8 cellular contexts compared by ENCODE assay signal in genomic region chr7:128937647-128938523, GRCh38. TPM values are rescaled to one million over a fixed set of nuclear protein-coding genes. Genes with fewer than 3 reads are reported as not detected.
A peak's percentile ranks its signal among the peaks of the same experiment; 100 is the strongest.
DNase-seq lines count a peak whose midpoint lies in the region; ATAC-seq and TF ChIP-seq lines count a peak whose summit lies in the region.

A gene with protein sequence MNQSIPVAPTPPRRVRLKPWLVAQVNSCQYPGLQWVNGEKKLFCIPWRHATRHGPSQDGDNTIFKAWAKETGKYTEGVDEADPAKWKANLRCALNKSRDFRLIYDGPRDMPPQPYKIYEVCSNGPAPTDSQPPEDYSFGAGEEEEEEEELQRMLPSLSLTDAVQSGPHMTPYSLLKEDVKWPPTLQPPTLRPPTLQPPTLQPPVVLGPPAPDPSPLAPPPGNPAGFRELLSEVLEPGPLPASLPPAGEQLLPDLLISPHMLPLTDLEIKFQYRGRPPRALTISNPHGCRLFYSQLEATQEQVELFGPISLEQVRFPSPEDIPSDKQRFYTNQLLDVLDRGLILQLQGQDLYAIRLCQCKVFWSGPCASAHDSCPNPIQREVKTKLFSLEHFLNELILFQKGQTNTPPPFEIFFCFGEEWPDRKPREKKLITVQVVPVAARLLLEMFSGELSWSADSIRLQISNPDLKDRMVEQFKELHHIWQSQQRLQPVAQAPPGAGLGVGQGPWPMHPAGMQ (plus strand): TSS chr7:128937927. CDS start chr7:128942082, 4,155 bp downstream.

- H3K4me3 ChIP-seq in Karpas-422 (ENCODE audit: low read length) (peak within 1 kb of the TSS; percentile 83), heart right ventricle (peak within 1 kb of the TSS; percentile 21 to 77 (median 56))

- peak within 1 kb of the TSS; percentile 47; the same call in 1 of the 2 replicates for H2AFZ ChIP-seq in Karpas-422 (ENCODE audit: low read length)

- H3K9me3 Mint-ChIP-seq in activated T-helper 1 cell treated with anti-CD3 and anti-CD28 coated beads, Interleukin-12 subunit alpha, Interleukin-12 subunit beta, Interleukin-2, Interleukin-4 antibody, amounts not matched to agents 30 ng/mL and 10 ng/mL and 1 ng/mL, durations not matched to agents 14 hours and 24 hours and 36 hours = peaks cover 3% of the 10 kb centered on the region
- no peaks in the 10 kb centered on the region for H3K9me3 Mint-ChIP-seq in progenitor cell of endocrine pancreas (ENCODE audit: low read depth)

- H3K9ac ChIP-seq in Karpas-422 (ENCODE audit: low read length) = peak within 1 kb of the TSS; percentile 75

- peak within 1 kb of the TSS; percentile 75 for H3K4me2 ChIP-seq in Karpas-422 (ENCODE audit: low read depth, low read length, poor library complexity, severe bottlenecking)

- intact Hi-C loops in activated T-helper 1 cell treated with anti-CD3 and anti-CD28 coated beads, Interleukin-12 subunit alpha, Interleukin-12 subunit beta, Interleukin-2, Interleukin-4 antibody, amounts not matched to agents 30 ng/mL and 10 ng/mL and 1 ng/mL, durations not matched to agents 14 hours and 24 hours and 36 hours (cut with micrococcal nuclease) = loop anchor here (2.0 kb wide), 1 partner anchor 17 kb away; no protein-coding TSS in a partner anchor
- intact Hi-C loops in heart right ventricle (cut with DNase I) = no loop called here

- TF ChIP-seq CTCF in heart right ventricle (IDR thresholded peaks at IDR 0.05) = no peak
- peak; percentile 4 for TF ChIP-seq CTCF in progenitor cell of endocrine pancreas (IDR thresholded peaks at IDR 0.05; ENCODE audit: unreplicated experiment)

- peak within 1 kb of the TSS; percentile 93 for H3K27ac Mint-ChIP-seq in activated T-helper 1 cell treated with anti-CD3 and anti-CD28 coated beads, Interleukin-12 subunit alpha, Interleukin-12 subunit beta, Interleukin-2, Interleukin-4 antibody, amounts not matched to agents 30 ng/mL and 10 ng/mL and 1 ng/mL, durations not matched to agents 14 hours and 24 hours and 36 hours
- H3K27ac Mint-ChIP-seq in progenitor cell of endocrine pancreas = no peak within 1 kb of the TSS

- H3K27me3 ChIP-seq in Karpas-422 (ENCODE audit: low read length) = 0 out of 2 replicates have a peak, but pooled peaks cover 3% of the 10 kb centered on the region
- H3K27me3 ChIP-seq in heart right ventricle = peaks cover 0 to 85% (median 50%) of the 10 kb centered on the region in 7 donors

- peaks cover 8% of the 10 kb centered on the region for H3K36me3 Mint-ChIP-seq in activated T-helper 1 cell treated with anti-CD3 and anti-CD28 coated beads, Interleukin-12 subunit alpha, Interleukin-12 subunit beta, Interleukin-2, Interleukin-4 antibody, amounts not matched to agents 30 ng/mL and 10 ng/mL and 1 ng/mL, durations not matched to agents 14 hours and 24 hours and 36 hours (ENCODE audit: low read depth)
- H3K36me3 Mint-ChIP-seq in progenitor cell of endocrine pancreas (ENCODE audit: insufficient read depth) = no peaks in the 10 kb centered on the region

- peaks cover 42% of the 10 kb centered on the region for H3K4me1 ChIP-seq in Karpas-422 (ENCODE audit: low read length)
- H3K4me1 ChIP-seq in heart right ventricle = peaks cover 0 to 72% (median 13%) of the 10 kb centered on the region in 9 donors

- peak in 5 of 8 donors; percentile 22 to 50 (median 37) for ATAC-seq in heart right ventricle
- no peak for ATAC-seq in HG02970 (IDR thresholded peaks at IDR 0.05; ENCODE audit: low FRiP score, unreplicated experiment)

- no peak within 1 kb of the TSS for H3K27ac ChIP-seq in Karpas-422 (ENCODE audit: low read length)
- H3K27ac ChIP-seq in heart right ventricle = peak within 1 kb of the TSS in 4 of 10 donors; percentile 40 to 89 (median 42)

- peak; percentile 66 for DNase-seq in activated CD8-positive, alpha-beta memory T cell treated with anti-CD3 and anti-CD28 coated beads for 24 hours
- no peak for DNase-seq in activated CD8-positive, alpha-beta memory T cell treated with anti-CD3 and anti-CD28 coated beads, Interleukin-2, amount 50 U/mL, for 4 hours
- peak; percentile 57 for DNase-seq in Karpas-422
- DNase-seq in activated T-helper 1 cell treated with anti-CD3 and anti-CD28 coated beads, Interleukin-12 subunit alpha, Interleukin-12 subunit beta, Interleukin-2, Interleukin-4 antibody, amounts not matched to agents 30 ng/mL and 10 ng/mL and 1 ng/mL, durations not matched to agents 14 hours and 24 hours and 36 hours (ENCODE audit: low spot score) = peak; percentile 18
- DNase-seq in heart right ventricle = peak in 1 of 2 donors; percentile 55
- peak; percentile 29 for DNase-seq in progenitor cell of endocrine pancreas (ENCODE audit: low spot score, unreplicated experiment)
- DNase-seq in stimulated activated CD4-positive, alpha-beta T cell treated with anti-CD3 and anti-CD28 coated beads, Interleukin-4, amount 100 ng/mL, for 1 hour = no peak

- H3K36me3 ChIP-seq in Karpas-422 (ENCODE audit: insufficient read depth, low read length) (no peaks in the 10 kb centered on the region), heart right ventricle (peaks cover 0 to 5% (median 0%) of the 10 kb centered on the region in 9 donors)

- no peaks in the 10 kb centered on the region for H3K79me2 ChIP-seq in Karpas-422 (ENCODE audit: low read length)

- H3K9me3 ChIP-seq in Karpas-422 (ENCODE audit: low read length) (no peaks in the 10 kb centered on the region), heart right ventricle (no peaks in the 10 kb centered on the region)

- 1 to 3% methylated on average over 76 to 82 of the region's 82 CpGs for WGBS in heart right ventricle, 2 donors

- H3K27me3 Mint-ChIP-seq in activated T-helper 1 cell treated with anti-CD3 and anti-CD28 coated beads, Interleukin-12 subunit alpha, Interleukin-12 subunit beta, Interleukin-2, Interleukin-4 antibody, amounts not matched to agents 30 ng/mL and 10 ng/mL and 1 ng/mL, durations not matched to agents 14 hours and 24 hours and 36 hours (ENCODE audit: insufficient read depth) = peaks cover 20% of the 10 kb centered on the region
- peaks cover 57% of the 10 kb centered on the region for H3K27me3 Mint-ChIP-seq in progenitor cell of endocrine pancreas

- peak within 1 kb of the TSS; percentile 96 for H3K4me3 Mint-ChIP-seq in activated T-helper 1 cell treated with anti-CD3 and anti-CD28 coated beads, Interleukin-12 subunit alpha, Interleukin-12 subunit beta, Interleukin-2, Interleukin-4 antibody, amounts not matched to agents 30 ng/mL and 10 ng/mL and 1 ng/mL, durations not matched to agents 14 hours and 24 hours and 36 hours
- peak within 1 kb of the TSS; percentile 70 for H3K4me3 Mint-ChIP-seq in progenitor cell of endocrine pancreas (ENCODE audit: low read depth)

- H3K4me1 Mint-ChIP-seq in activated T-helper 1 cell treated with anti-CD3 and anti-CD28 coated beads, Interleukin-12 subunit alpha, Interleukin-12 subunit beta, Interleukin-2, Interleukin-4 antibody, amounts not matched to agents 30 ng/mL and 10 ng/mL and 1 ng/mL, durations not matched to agents 14 hours and 24 hours and 36 hours (ENCODE audit: low read depth) = peaks cover 48% of the 10 kb centered on the region
- H3K4me1 Mint-ChIP-seq in progenitor cell of endocrine pancreas (ENCODE audit: low read depth) = peaks cover 4% of the 10 kb centered on the region

- no peaks in the 10 kb centered on the region for H4K20me1 ChIP-seq in Karpas-422 (ENCODE audit: insufficient read depth, low read depth, low read length)

- no peaks in the 10 kb centered on the region for H3K9me2 ChIP-seq in Karpas-422 (replicated peaks; ENCODE audit: insufficient read depth, low read length)

RNA-seq across cellular contexts. Expression of the gene that starts here (rescaled TPM):
- 7.8 and 11.5 TPM in 2 replicates for total RNA-seq in Karpas-422 (2014; rRNA removed; shearing (Covaris generic); ENCODE audit: low replicate concordance)
- 19.8 and 21.2 TPM in 2 replicates for total RNA-seq in activated T-helper 1 cell treated with anti-CD3 and anti-CD28 coated beads, Interleukin-12 subunit alpha, Interleukin-12 subunit beta, Interleukin-2, Interleukin-4 antibody, amounts not matched to agents 30 ng/mL and 10 ng/mL and 1 ng/mL, durations not matched to agents 14 hours and 24 hours and 36 hours
- total RNA-seq in heart right ventricle (1 to 10 TPM in 6 of 10 donors, under 1 TPM in 4; 0.46 to 6.6 (median 1.4) TPM), progenitor cell of endocrine pancreas (0.44 and 0.69 TPM in 2 replicates)
- polyA plus RNA-seq in heart right ventricle = 1 to 10 TPM; 1.3 to 2.8 TPM

Comparison
In these comparisons a context has a peak if more than half of its experiments do, and no peak if none do; other contexts are left out.
1. DNase-seq: peak in activated CD8-positive, alpha-beta memory T cell treated with anti-CD3 and anti-CD28 coated beads for 24 hours (single experiment), Karpas-422 (single experiment) and activated T-helper 1 cell treated with anti-CD3 and anti-CD28 coated beads, Interleukin-12 subunit alpha, Interleukin-12 subunit beta, Interleukin-2, Interleukin-4 antibody, amounts not matched to agents 30 ng/mL and 10 ng/mL and 1 ng/mL, durations not matched to agents 14 hours and 24 hours and 36 hours (single experiment); none in activated CD8-positive, alpha-beta memory T cell treated with anti-CD3 and anti-CD28 coated beads, Interleukin-2, amount 50 U/mL, for 4 hours (single experiment) and stimulated activated CD4-positive, alpha-beta T cell treated with anti-CD3 and anti-CD28 coated beads, Interleukin-4, amount 100 ng/mL, for 1 hour (single experiment).
2. Peak in DNase-seq in progenitor cell of endocrine pancreas; RNA of the gene not detected or under 1 TPM.